Comparison of ENCODE assay signal across 1 cellular context in the genomic region with DNA sequence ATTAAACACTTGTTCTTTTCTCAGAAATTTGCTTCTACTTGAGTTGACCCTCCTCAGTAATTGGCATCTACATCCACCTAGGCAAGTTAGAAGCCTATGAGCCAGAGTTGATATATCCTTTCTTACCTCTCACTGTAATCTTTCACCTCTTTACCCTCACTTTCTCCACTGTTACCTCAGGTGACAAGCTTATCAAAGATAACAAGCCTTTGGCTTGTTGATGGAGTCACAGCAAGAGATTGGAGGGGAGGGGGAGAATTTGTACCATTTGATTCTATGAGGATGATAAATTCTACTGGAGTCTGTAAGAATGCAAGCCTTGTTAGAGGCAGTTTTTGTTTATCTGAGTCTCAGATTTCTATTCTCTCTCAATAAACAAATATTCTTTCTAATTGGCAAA.
TF ChIP-seq lines count a peak whose summit lies in the region.

No MANE protein-coding gene starts in this region.

TF ChIP-seq in IMR-90, 13 proteins besides CTCF, POLR2A, EP300 and RAD21 (continued from another document):
- TF ChIP-seq MXI1 (IDR thresholded peaks at IDR 0.05; ENCODE audit: borderline replicate concordance, low read depth, low read length) (no peak), BHLHE40 (IDR thresholded peaks at IDR 0.05; ENCODE audit: low read depth, low read length) (no peak), CEBPB (IDR thresholded peaks at IDR 0.05; ENCODE audit: low read depth, low read length) (no peak), MAFK (IDR thresholded peaks at IDR 0.05; ENCODE audit: low read depth, low read length) (no peak), CHD1 (IDR thresholded peaks at IDR 0.05; ENCODE audit: low read depth, low read length) (no peak), RFX5 (IDR thresholded peaks at IDR 0.05; ENCODE audit: low read depth, low read length) (no peak), NFE2L2 (IDR thresholded peaks at IDR 0.05; ENCODE audit: low read depth, low read length) (no peak)
- TF ChIP-seq, protein P1, sequence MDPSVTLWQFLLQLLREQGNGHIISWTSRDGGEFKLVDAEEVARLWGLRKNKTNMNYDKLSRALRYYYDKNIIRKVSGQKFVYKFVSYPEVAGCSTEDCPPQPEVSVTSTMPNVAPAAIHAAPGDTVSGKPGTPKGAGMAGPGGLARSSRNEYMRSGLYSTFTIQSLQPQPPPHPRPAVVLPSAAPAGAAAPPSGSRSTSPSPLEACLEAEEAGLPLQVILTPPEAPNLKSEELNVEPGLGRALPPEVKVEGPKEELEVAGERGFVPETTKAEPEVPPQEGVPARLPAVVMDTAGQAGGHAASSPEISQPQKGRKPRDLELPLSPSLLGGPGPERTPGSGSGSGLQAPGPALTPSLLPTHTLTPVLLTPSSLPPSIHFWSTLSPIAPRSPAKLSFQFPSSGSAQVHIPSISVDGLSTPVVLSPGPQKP (IDR thresholded peaks at IDR 0.05; ENCODE audit: borderline replicate concordance, low read depth, low read length) = no peak
- TF ChIP-seq, protein P2, sequence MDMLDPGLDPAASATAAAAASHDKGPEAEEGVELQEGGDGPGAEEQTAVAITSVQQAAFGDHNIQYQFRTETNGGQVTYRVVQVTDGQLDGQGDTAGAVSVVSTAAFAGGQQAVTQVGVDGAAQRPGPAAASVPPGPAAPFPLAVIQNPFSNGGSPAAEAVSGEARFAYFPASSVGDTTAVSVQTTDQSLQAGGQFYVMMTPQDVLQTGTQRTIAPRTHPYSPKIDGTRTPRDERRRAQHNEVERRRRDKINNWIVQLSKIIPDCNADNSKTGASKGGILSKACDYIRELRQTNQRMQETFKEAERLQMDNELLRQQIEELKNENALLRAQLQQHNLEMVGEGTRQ (IDR thresholded peaks at IDR 0.05; ENCODE audit: low read depth, low read length) = no peak
